ENCODE assay signal across 16 cellular contexts in genomic region chr1:224639426-224639975, GRCh38.
"Had no signal": no experiment of that assay in that cellular context is flagged by ENCODE, and none has a peak within 500 bp of the region (broad histone marks: within the 10 kb centered on the region; RNA-seq: fewer than 3 reads in every experiment).

No MANE protein-coding gene starts in this region.

- H3K36me3 ChIP-seq: cardiac muscle cell, esophagus muscularis mucosa, upper lobe of right lung had no signal

- H3K9me3 Mint-ChIP-seq: activated CD4-positive, alpha-beta memory T cell treated with anti-CD3 and anti-CD28 coated beads, Interleukin-2, amount 10 ng/mL, durations not matched to agents 7 days and 5 days; activated T-cell treated with anti-CD3 and anti-CD28 coated beads, Interleukin-2, amount 50 U/mL, for 24 hours; naive thymus-derived CD4-positive, alpha-beta T cell; T-helper 1 cell treated with Interleukin-12 subunit alpha and Interleukin-12 subunit beta and Interleukin-4 antibody, amounts not matched to agents 30 μg/mL and 1 μg/mL, for 36 hours; WTC11 had no signal

- H3K4me3 ChIP-seq: cardiac muscle cell, dorsolateral prefrontal cortex, esophagus muscularis mucosa, hepatocyte, mucosa of descending colon, upper lobe of right lung had no signal

- H3K4me1 ChIP-seq: esophagus muscularis mucosa, parathyroid adenoma, upper lobe of right lung had no signal

- H3K27me3 ChIP-seq: cardiac muscle cell, dorsolateral prefrontal cortex, hepatocyte, upper lobe of right lung had no signal

- DNase-seq: activated CD4-positive, alpha-beta memory T cell treated with anti-CD3 and anti-CD28 coated beads, Interleukin-2, amount 10 ng/mL, durations not matched to agents 7 days and 5 days; activated CD4-positive, alpha-beta T cell treated with anti-CD3 and anti-CD28 coated beads for 4 hours; activated naive CD4-positive, alpha-beta T cell treated with anti-CD3 and anti-CD28 coated beads, Interleukin-2, amount 50 U/mL, for 16 hours; activated T-cell treated with anti-CD3 and anti-CD28 coated beads, Interleukin-2, amount 50 U/mL, for 24 hours; dorsolateral prefrontal cortex; mucosa of descending colon; naive thymus-derived CD4-positive, alpha-beta T cell; stimulated activated CD4-positive, alpha-beta T cell treated with anti-CD3 and anti-CD28 coated beads, Interleukin-2, amount 100 ng/mL, for 48 hours; stimulated activated naive CD4-positive, alpha-beta T cell; upper lobe of right lung had no signal

- H3K27me3 Mint-ChIP-seq: activated T-cell treated with anti-CD3 and anti-CD28 coated beads, Interleukin-2, amount 50 U/mL, for 24 hours had no signal

- ATAC-seq: mucosa of descending colon; naive thymus-derived CD4-positive, alpha-beta T cell; upper lobe of right lung; WTC11 had no signal

- H3K27ac Mint-ChIP-seq: activated CD4-positive, alpha-beta memory T cell treated with anti-CD3 and anti-CD28 coated beads, Interleukin-2, amount 10 ng/mL, durations not matched to agents 7 days and 5 days; activated T-cell treated with anti-CD3 and anti-CD28 coated beads, Interleukin-2, amount 50 U/mL, for 24 hours; naive thymus-derived CD4-positive, alpha-beta T cell; T-helper 1 cell treated with Interleukin-12 subunit alpha and Interleukin-12 subunit beta and Interleukin-4 antibody, amounts not matched to agents 30 μg/mL and 1 μg/mL, for 36 hours; WTC11 had no signal

- H3K4me3 Mint-ChIP-seq: activated CD4-positive, alpha-beta memory T cell treated with anti-CD3 and anti-CD28 coated beads, Interleukin-2, amount 10 ng/mL, durations not matched to agents 7 days and 5 days; activated T-cell treated with anti-CD3 and anti-CD28 coated beads, Interleukin-2, amount 50 U/mL, for 24 hours; naive thymus-derived CD4-positive, alpha-beta T cell; T-helper 1 cell treated with Interleukin-12 subunit alpha and Interleukin-12 subunit beta and Interleukin-4 antibody, amounts not matched to agents 30 μg/mL and 1 μg/mL, for 36 hours; WTC11 had no signal

- H3K9me3 ChIP-seq: esophagus muscularis mucosa, mucosa of descending colon, upper lobe of right lung had no signal

- H3K27ac ChIP-seq: cardiac muscle cell, dorsolateral prefrontal cortex, esophagus muscularis mucosa, hepatocyte, parathyroid adenoma, upper lobe of right lung had no signal

- H3K36me3 Mint-ChIP-seq: WTC11 had no signal
